ENCODE assay signal across 13 cellular contexts in the genomic region with DNA sequence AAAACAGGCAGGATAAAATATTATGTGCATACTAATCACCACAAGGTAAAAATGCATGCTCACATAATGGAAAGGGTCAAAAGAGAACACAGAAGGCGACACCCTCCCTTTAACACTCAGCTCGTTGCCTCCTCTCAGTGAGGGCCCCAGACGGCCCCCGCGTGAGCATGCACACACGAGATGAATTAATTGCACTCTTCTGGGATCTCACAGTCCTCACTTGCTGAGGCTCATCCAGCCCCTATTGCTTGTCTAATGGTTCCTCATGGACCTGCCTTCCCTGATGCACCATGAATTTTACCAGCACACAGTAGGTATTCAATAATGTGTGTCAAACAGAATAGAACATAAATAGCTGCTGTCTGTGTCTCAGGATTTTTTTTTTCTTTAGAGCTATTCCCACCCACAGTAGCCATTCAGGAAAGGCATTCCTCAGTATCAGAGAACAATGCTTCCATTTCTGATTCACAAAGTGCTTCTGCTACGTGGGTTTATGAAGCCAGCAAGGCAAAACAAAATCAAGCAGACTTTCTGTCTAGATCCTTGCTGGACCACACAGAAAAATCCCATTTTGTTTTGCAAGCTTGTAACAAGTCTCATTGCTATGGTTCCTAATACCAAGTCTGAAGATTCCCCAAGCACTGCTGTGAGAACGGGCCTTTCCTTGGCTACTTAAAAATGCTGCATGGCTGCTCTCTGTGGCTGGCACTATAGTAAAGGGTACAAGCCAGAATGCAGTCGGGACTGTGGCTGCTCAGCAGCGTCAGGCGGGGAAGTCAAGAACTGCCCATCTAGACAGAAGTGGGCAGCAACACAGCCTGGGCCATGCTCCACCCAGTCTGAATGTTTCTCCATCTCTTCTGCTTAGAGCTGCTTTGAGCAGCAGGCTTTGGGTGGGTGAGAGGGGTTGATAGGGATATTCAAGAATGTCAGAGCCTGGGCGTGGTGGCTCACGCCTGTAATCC. TPM values are rescaled to one million over a fixed set of nuclear protein-coding genes. Genes with fewer than 3 reads are reported as not detected.
DNase-seq lines count a peak whose midpoint lies in the region; ATAC-seq and TF ChIP-seq lines count a peak whose summit lies in the region.
"Had no signal": no experiment of that assay in that cellular context is flagged by ENCODE, and none has a peak within 500 bp of the region (broad histone marks: within the 10 kb centered on the region; RNA-seq: fewer than 3 reads in every experiment).

No MANE protein-coding gene starts in this region.

- no peaks in the 10 kb centered on the region for H3K9me3 ChIP-seq in trophoblast cell (ENCODE audit: insufficient read depth, low read depth, low read length)

- peak overlapping the region; percentile 22 to 60 (median 36) for H3K4me3 Mint-ChIP-seq in brain
- no peak overlapping the region for H3K4me3 Mint-ChIP-seq in activated CD8-positive, alpha-beta memory T cell treated with anti-CD3 and anti-CD28 coated beads, Interleukin-2, amount 10 ng/mL, durations not matched to agents 7 days and 5 days

- peak overlapping the region; percentile 68 to 95 (median 86) for H3K27ac Mint-ChIP-seq in brain
- no peak overlapping the region for H3K27ac Mint-ChIP-seq in activated CD8-positive, alpha-beta memory T cell treated with anti-CD3 and anti-CD28 coated beads, Interleukin-2, amount 10 ng/mL, durations not matched to agents 7 days and 5 days

- H3K9me3 Mint-ChIP-seq in brain = no peaks in the 10 kb centered on the region
- H3K9me3 Mint-ChIP-seq in activated CD8-positive, alpha-beta memory T cell treated with anti-CD3 and anti-CD28 coated beads, Interleukin-2, amount 10 ng/mL, durations not matched to agents 7 days and 5 days (ENCODE audit: low read depth) = no peaks in the 10 kb centered on the region

- H3K36me3 ChIP-seq in trophoblast cell (ENCODE audit: control insufficient read depth in 1 of 2, insufficient read depth in 2 of 2, low read length in 2 of 2) (no peaks in the 10 kb centered on the region), H7 (replicated peaks; ENCODE audit: control insufficient read depth, insufficient read depth, low read length) (no peaks in the 10 kb centered on the region)

- H3K79me2 ChIP-seq in trophoblast cell (ENCODE audit: control insufficient read depth, insufficient read depth, low read length, poor library complexity) = peaks cover 3% of the 10 kb centered on the region

- peaks cover 3% of the 10 kb centered on the region for H3K79me1 ChIP-seq in trophoblast cell (ENCODE audit: low read length)

- H4K8ac ChIP-seq in trophoblast cell (ENCODE audit: low read depth, low read length) = peak overlapping the region; percentile 13

- H4K91ac ChIP-seq in trophoblast cell (ENCODE audit: low read depth, low read length) = peak overlapping the region; percentile 86

- H3K14ac ChIP-seq in trophoblast cell (ENCODE audit: low read length) = peak overlapping the region; percentile 69

- H3K36me3 Mint-ChIP-seq in brain = no peaks in the 10 kb centered on the region
- no peaks in the 10 kb centered on the region for H3K36me3 Mint-ChIP-seq in activated CD8-positive, alpha-beta memory T cell treated with anti-CD3 and anti-CD28 coated beads, Interleukin-2, amount 10 ng/mL, durations not matched to agents 7 days and 5 days

- H2BK120ac ChIP-seq in trophoblast cell (ENCODE audit: insufficient read depth, low read length, poor library complexity) = peak overlapping the region; percentile 71

- H3K18ac ChIP-seq in trophoblast cell (ENCODE audit: low read length) = peak overlapping the region; percentile 73

- no peak overlapping the region for H3K4me3 ChIP-seq in trophoblast cell (ENCODE audit: low read depth, low read length)
- H3K4me3 ChIP-seq in H7 (ENCODE audit: insufficient read depth, low read depth, low read length) = no peak overlapping the region
- H3K4me3 ChIP-seq: skin epidermis had no signal

- no peak overlapping the region for H3K9ac ChIP-seq in trophoblast cell (ENCODE audit: low read length)

- CTCF ChIA-PET in activated CD8-positive, alpha-beta memory T cell treated with anti-CD3 and anti-CD28 coated beads, Interleukin-2, amount 10 ng/mL, durations not matched to agents 7 days and 5 days (lab: Charles Lee) = interaction anchor here (1.5 to 1.6 kb wide), 2 partner anchors 10 to 42 kb away, joined by 4 to 6 read pairs; no protein-coding TSS in a partner anchor

- peak overlapping the region; percentile 92 for H2BK12ac ChIP-seq in trophoblast cell (ENCODE audit: low read length)

- H3K27me3 ChIP-seq in trophoblast cell (ENCODE audit: insufficient read depth, low read length) (no peaks in the 10 kb centered on the region), H7 (ENCODE audit: control insufficient read depth, insufficient read depth, low read length) (no peaks in the 10 kb centered on the region)

- peak overlapping the region; percentile 78 for H2AK5ac ChIP-seq in trophoblast cell (ENCODE audit: low read length)

- no peak overlapping the region for H4K12ac ChIP-seq in trophoblast cell (ENCODE audit: low read depth, low read length)

- H3K27ac ChIP-seq in trophoblast cell (ENCODE audit: low read depth, low read length) = peak overlapping the region; percentile 48
- H3K27ac ChIP-seq: epithelial cell of prostate had no signal

- H3K27me3 Mint-ChIP-seq in brain = no peaks in the 10 kb centered on the region
- no peaks in the 10 kb centered on the region for H3K27me3 Mint-ChIP-seq in activated CD8-positive, alpha-beta memory T cell treated with anti-CD3 and anti-CD28 coated beads, Interleukin-2, amount 10 ng/mL, durations not matched to agents 7 days and 5 days

- H2BK5ac ChIP-seq in trophoblast cell (ENCODE audit: low read depth, low read length, poor library complexity) = peak overlapping the region; percentile 43

- DNase-seq in COLO829 (ENCODE audit: low spot score) (peak; percentile 69), hypothalamus (lab: John Stamatoyannopoulos, UW) (peak in 32 of 51 donors; percentile 23 to 83 (median 50)), trophoblast cell (no peak), NCI-H128 (lab: John Stamatoyannopoulos, UW; ENCODE audit: unreplicated experiment) (no peak), H7 (no peak)
- DNase-seq in activated CD8-positive, alpha-beta memory T cell treated with anti-CD3 and anti-CD28 coated beads, Interleukin-2, amount 10 ng/mL, durations not matched to agents 7 days and 5 days = no peak
- DNase-seq: activated CD8-positive, alpha-beta memory T cell treated with anti-CD3 and anti-CD28 coated beads, Interleukin-2, amount 50 U/mL, for 4 hours; NCI-H1694 had no signal

- H3K4ac ChIP-seq in trophoblast cell (ENCODE audit: low read depth, low read length) = peak overlapping the region; percentile 39

- no peak overlapping the region for H3K4me2 ChIP-seq in trophoblast cell (ENCODE audit: low read length)

- H2AFZ ChIP-seq in trophoblast cell (ENCODE audit: insufficient read depth, low read length, poor library complexity) = no peak overlapping the region

- ATAC-seq in activated CD8-positive, alpha-beta memory T cell treated with anti-CD3 and anti-CD28 coated beads, Interleukin-2, amount 10 ng/mL, durations not matched to agents 7 days and 5 days = no peak
- no peak for ATAC-seq in HG03108 (IDR thresholded peaks at IDR 0.05; ENCODE audit: unreplicated experiment)
- ATAC-seq: HepG2 had no signal

- peaks cover 71% of the 10 kb centered on the region for H3K4me1 Mint-ChIP-seq in brain
- H3K4me1 Mint-ChIP-seq in activated CD8-positive, alpha-beta memory T cell treated with anti-CD3 and anti-CD28 coated beads, Interleukin-2, amount 10 ng/mL, durations not matched to agents 7 days and 5 days = no peaks in the 10 kb centered on the region

- no CpG with 5 or more reads among the region's 13 CpGs for WGBS in trophoblast cell (ENCODE audit: extremely low coverage, insufficient coverage, insufficient read length)

- TF ChIP-seq CTCF in brain (conservative IDR thresholded peaks at IDR 0.05) = no peak

- H3K23ac ChIP-seq in trophoblast cell (ENCODE audit: low read length) = no peak overlapping the region

- peaks cover 4 to 17% of the 10 kb centered on the region in 2 experiments for H3K4me1 ChIP-seq in trophoblast cell (ENCODE audit: control insufficient read depth in 1 of 2, insufficient read depth in 2 of 2, low read length in 2 of 2)

RNA-seq across cellular contexts. Expression of a gene that starts 43.5 kb away (rescaled TPM):
- 59.9 TPM for polyA plus RNA-seq in brain (ENCODE audit: insufficient read depth, low read depth, low replicate concordance)
- 76.2 and 80.2 TPM in 2 replicates for polyA plus RNA-seq in trophoblast cell (2013)
- total RNA-seq in H7 (2014; rRNA removed; shearing (Covaris generic)) = 3.1 and 4.6 TPM in 2 replicates
- 10 to 100 TPM; 19.8 to 33.0 TPM for total RNA-seq in activated CD8-positive, alpha-beta memory T cell treated with anti-CD3 and anti-CD28 coated beads, Interleukin-2, amount 10 ng/mL, durations not matched to agents 7 days and 5 days

RNA-seq across cellular contexts. Expression of a gene that starts 44.0 kb away (rescaled TPM):
- polyA plus RNA-seq in brain (ENCODE audit: insufficient read depth, low read depth, low replicate concordance) = 7.1 TPM
- 0.39 and 0.47 TPM in 2 replicates for polyA plus RNA-seq in trophoblast cell (2013)
- total RNA-seq in H7 (2014; rRNA removed; shearing (Covaris generic)) = 0.17 and 5.0 TPM in 2 replicates
- total RNA-seq in activated CD8-positive, alpha-beta memory T cell treated with anti-CD3 and anti-CD28 coated beads, Interleukin-2, amount 10 ng/mL, durations not matched to agents 7 days and 5 days = not detected

Comparison
In these comparisons a context has a peak if more than half of its experiments do, and no peak if none do; other contexts are left out.
1. DNase-seq: peak in COLO829 (single experiment) and hypothalamus (32 of 51); none in trophoblast cell (0 of 2), NCI-H128 (single experiment), H7 (single experiment) and activated CD8-positive, alpha-beta memory T cell treated with anti-CD3 and anti-CD28 coated beads, Interleukin-2, amount 10 ng/mL, durations not matched to agents 7 days and 5 days (single experiment).